ENCODE assay signal across 9 cellular contexts in the genomic region with DNA sequence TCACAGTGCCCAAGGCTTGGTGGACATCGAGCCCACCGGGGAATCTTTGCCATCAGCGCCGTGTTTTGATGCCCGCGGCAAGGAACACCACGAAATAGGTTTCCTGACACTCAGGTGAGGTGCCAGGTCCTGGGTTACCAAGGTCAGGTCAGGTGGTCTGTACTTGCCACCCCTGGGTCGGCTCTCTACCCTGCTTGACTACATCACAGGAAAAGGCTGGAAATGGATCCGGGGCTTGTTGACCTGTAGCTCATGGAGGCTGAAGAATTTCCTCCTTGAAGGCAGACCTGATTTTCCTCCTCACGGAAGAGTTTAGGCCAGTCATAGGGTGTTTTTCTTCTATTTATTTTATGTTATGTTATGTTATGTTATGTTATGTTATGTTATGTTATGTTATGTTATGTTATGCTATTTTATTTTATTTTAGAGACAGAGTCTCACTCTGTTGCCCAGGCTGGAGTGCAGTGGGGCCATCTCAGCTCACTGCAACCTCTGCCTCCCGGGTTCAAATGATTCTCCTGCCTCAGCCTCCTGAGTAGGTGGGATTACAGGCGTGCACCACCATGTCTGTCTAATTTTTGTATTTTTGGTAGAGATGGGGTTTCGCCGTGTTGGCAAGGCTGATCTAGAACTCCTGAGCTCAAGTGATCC. TPM values are rescaled to one million over a fixed set of nuclear protein-coding genes. Genes with fewer than 3 reads are reported as not detected.
DNase-seq lines count a peak whose midpoint lies in the region; ATAC-seq and TF ChIP-seq lines count a peak whose summit lies in the region.
"Not testable (repeated sequence)": the region's sequence is repeated elsewhere in the genome, so short reads cannot be mapped to it uniquely, and the experiment has no call there.
"Had no signal": no experiment of that assay in that cellular context is flagged by ENCODE, and none has a peak within 500 bp of the region (broad histone marks: within the 10 kb centered on the region; RNA-seq: fewer than 3 reads in every experiment).

No MANE protein-coding gene starts in this region.

- peaks cover 23% of the 10 kb centered on the region for H3K4me1 ChIP-seq in CD8-positive, alpha-beta T cell (ENCODE audit: insufficient read depth, low read length)
- peaks cover 15% of the 10 kb centered on the region for H3K4me1 ChIP-seq in Loucy (ENCODE audit: insufficient read depth, low read length, poor library complexity, severe bottlenecking)
- not testable (repeated sequence) for H3K4me1 ChIP-seq in endocrine pancreas (ENCODE audit: control insufficient read depth, insufficient read depth, low read length); iPS-18a (ENCODE audit: control insufficient read depth, low read depth, low read length)
- H3K4me1 ChIP-seq in subcutaneous abdominal adipose tissue (ENCODE audit: control insufficient read depth in 5 of 5, insufficient read depth in 5 of 5, low read length in 5 of 5) = peaks cover 3 to 26% (median 23%) of the 10 kb centered on the region in 5 donors

- not testable (repeated sequence) for H3K9me2 ChIP-seq in Loucy (replicated peaks; ENCODE audit: low read depth, low read length)

- not testable (repeated sequence) for H3K9me3 Mint-ChIP-seq in CD8-positive, alpha-beta T cell; activated naive CD8-positive, alpha-beta T cell treated with anti-CD3 and anti-CD28 coated beads, Interleukin-2, amount 50 U/mL, for 24 hours; nephron progenitor cell

- peak overlapping the region; percentile 50 for H3K27ac ChIP-seq in CD8-positive, alpha-beta T cell (ENCODE audit: low read depth, low read length)
- not testable (repeated sequence) for H3K27ac ChIP-seq in iPS-18a (ENCODE audit: low read length)
- peak overlapping the region; percentile 45 for H3K27ac ChIP-seq in subcutaneous abdominal adipose tissue (ENCODE audit: low read depth, low read length)

- H3K27me3 ChIP-seq in CD8-positive, alpha-beta T cell (ENCODE audit: insufficient read depth, low read length); Loucy (ENCODE audit: insufficient read depth, low read length, poor library complexity, severe bottlenecking); endocrine pancreas (ENCODE audit: control insufficient read depth, insufficient read depth, low read length); iPS-18a (ENCODE audit: control insufficient read depth, insufficient read depth, low read length); subcutaneous abdominal adipose tissue (ENCODE audit: control insufficient read depth in 5 of 5, insufficient read depth in 4 of 5, low read length in 5 of 5): not testable (repeated sequence)

- not testable (repeated sequence) for H3F3A ChIP-seq in Loucy (ENCODE audit: low read depth)

- H2AFZ ChIP-seq in Loucy (ENCODE audit: low read length) = peak overlapping the region; percentile 95

- not testable (repeated sequence) for H3K36me3 Mint-ChIP-seq in CD8-positive, alpha-beta T cell; activated naive CD8-positive, alpha-beta T cell treated with anti-CD3 and anti-CD28 coated beads, Interleukin-2, amount 50 U/mL, for 24 hours (ENCODE audit: low read depth); nephron progenitor cell (ENCODE audit: low read depth)

- not testable (repeated sequence) for DNase-seq in CD8-positive, alpha-beta T cell; activated naive CD8-positive, alpha-beta T cell treated with anti-CD3 and anti-CD28 coated beads, Interleukin-2, amount 50 U/mL, for 24 hours; nephron progenitor cell
- peak; percentile 46 for DNase-seq in SHP77 treated with DMSO at 0.1 percent for 48 hours (lab: John Stamatoyannopoulos, UW)

- ATAC-seq in CD8-positive, alpha-beta T cell; activated naive CD8-positive, alpha-beta T cell treated with anti-CD3 and anti-CD28 coated beads, Interleukin-2, amount 50 U/mL, for 24 hours: not testable (repeated sequence)

- H3K27me3 Mint-ChIP-seq in CD8-positive, alpha-beta T cell (ENCODE audit: low read depth) = not testable (repeated sequence)
- H3K27me3 Mint-ChIP-seq in activated naive CD8-positive, alpha-beta T cell treated with anti-CD3 and anti-CD28 coated beads, Interleukin-2, amount 50 U/mL, for 24 hours = peaks cover 28% of the 10 kb centered on the region
- H3K27me3 Mint-ChIP-seq in nephron progenitor cell (ENCODE audit: low read depth, poor library complexity) = peaks cover 35% of the 10 kb centered on the region

- POLR2A ChIA-PET in CD8-positive, alpha-beta T cell (lab: Charles Lee) = interaction anchor here (0.8 to 2.0 kb wide), 3 partner anchors 29 to 148 kb away, joined by 3 to 11 read pairs (median 3); a partner anchor contains a TSS

- peak overlapping the region; percentile 81 for H3K27ac Mint-ChIP-seq in CD8-positive, alpha-beta T cell
- H3K27ac Mint-ChIP-seq in activated naive CD8-positive, alpha-beta T cell treated with anti-CD3 and anti-CD28 coated beads, Interleukin-2, amount 50 U/mL, for 24 hours; nephron progenitor cell: not testable (repeated sequence)

- intact Hi-C loops in CD8-positive, alpha-beta T cell (cut with DNase I, micrococcal nuclease) = loop anchor here (1.0 to 2.0 kb wide), 4 partner anchors 10 to 64 kb away; a partner anchor contains a TSS

- H3K4me3 Mint-ChIP-seq in CD8-positive, alpha-beta T cell = peak overlapping the region; percentile 87
- peak overlapping the region; percentile 82 for H3K4me3 Mint-ChIP-seq in activated naive CD8-positive, alpha-beta T cell treated with anti-CD3 and anti-CD28 coated beads, Interleukin-2, amount 50 U/mL, for 24 hours
- peak overlapping the region; percentile 85 for H3K4me3 Mint-ChIP-seq in nephron progenitor cell

- H3K79me2 ChIP-seq in Loucy (ENCODE audit: insufficient read depth, low read length) = not testable (repeated sequence)

- H4K20me1 ChIP-seq in Loucy (ENCODE audit: insufficient read depth, low read length, poor library complexity, severe bottlenecking) = not testable (repeated sequence)

- H3K9ac ChIP-seq in Loucy (ENCODE audit: low read depth, low read length, poor library complexity, severe bottlenecking) (peak overlapping the region; percentile 51), endocrine pancreas (ENCODE audit: control insufficient read depth, insufficient read depth, low read length) (peak overlapping the region; percentile 94), iPS-18a (ENCODE audit: low read length) (peak overlapping the region; percentile 76), subcutaneous abdominal adipose tissue (ENCODE audit: low read length in 5 of 5) (peak overlapping the region in 4 of 5 donors; percentile 48 to 87 (median 74))

- H3K4me3 ChIP-seq in CD8-positive, alpha-beta T cell (ENCODE audit: low read depth, low read length) = peak overlapping the region; percentile 66
- H3K4me3 ChIP-seq in Loucy (ENCODE audit: low read length, poor library complexity, severe bottlenecking) = peak overlapping the region; percentile 77
- H3K4me3 ChIP-seq in endocrine pancreas (ENCODE audit: control insufficient read depth, insufficient read depth, low read length) = peak overlapping the region; percentile 50
- H3K4me3 ChIP-seq in iPS-18a (ENCODE audit: low read length) = peak overlapping the region; percentile 92
- peak overlapping the region; percentile 61 to 84 (median 72) for H3K4me3 ChIP-seq in subcutaneous abdominal adipose tissue (ENCODE audit: low read depth in 1 of 5, low read length in 5 of 5)

- H3K36me3 ChIP-seq in CD8-positive, alpha-beta T cell (ENCODE audit: insufficient read depth, low read length); Loucy (ENCODE audit: insufficient read depth, low read length); endocrine pancreas (ENCODE audit: control insufficient read depth, insufficient read depth, low read length); iPS-18a (ENCODE audit: control insufficient read depth, low read depth, low read length); subcutaneous abdominal adipose tissue (ENCODE audit: control insufficient read depth in 5 of 5, insufficient read depth in 5 of 5, low read length in 5 of 5): not testable (repeated sequence)

- not testable (repeated sequence) for H3K9me3 ChIP-seq in CD8-positive, alpha-beta T cell (ENCODE audit: low read length); Loucy (ENCODE audit: insufficient read depth, low read depth, low read length); endocrine pancreas (ENCODE audit: control insufficient read depth, low read length); iPS-18a (ENCODE audit: control insufficient read depth, low read depth, low read length); subcutaneous abdominal adipose tissue (ENCODE audit: control insufficient read depth in 5 of 5, low read length in 5 of 5)

- not testable (repeated sequence) for TF ChIP-seq CTCF in CD8-positive, alpha-beta T cell (IDR thresholded peaks at IDR 0.05); Loucy (conservative IDR thresholded peaks at IDR 0.05; ENCODE audit: low read length); nephron progenitor cell (IDR thresholded peaks at IDR 0.05)

- H3K4me2 ChIP-seq in Loucy (ENCODE audit: low read depth, low read length, poor library complexity, severe bottlenecking) = peak overlapping the region; percentile 95

- CTCF ChIA-PET in CD8-positive, alpha-beta T cell (lab: Charles Lee) = interaction anchor here (1.1 to 1.8 kb wide), 5 partner anchors 19 to 325 kb away, joined by 3 to 6 read pairs (median 3); a partner anchor contains a TSS

- peaks cover 24% of the 10 kb centered on the region for H3K4me1 Mint-ChIP-seq in CD8-positive, alpha-beta T cell (ENCODE audit: low read depth)
- peaks cover 20% of the 10 kb centered on the region for H3K4me1 Mint-ChIP-seq in activated naive CD8-positive, alpha-beta T cell treated with anti-CD3 and anti-CD28 coated beads, Interleukin-2, amount 50 U/mL, for 24 hours
- not testable (repeated sequence) for H3K4me1 Mint-ChIP-seq in nephron progenitor cell

RNA-seq across cellular contexts. Expression of a gene that starts 4.6 kb away (rescaled TPM):
- total RNA-seq in CD8-positive, alpha-beta T cell = under 1 TPM; 0.14 to 0.27 TPM

RNA-seq across cellular contexts. Expression of a gene that starts 10.2 kb away (rescaled TPM):
- 10 to 100 TPM; 25.9 to 26.4 TPM for total RNA-seq in CD8-positive, alpha-beta T cell

RNA-seq across cellular contexts. Expression of a gene that starts 29.7 kb away (rescaled TPM):
- total RNA-seq in CD8-positive, alpha-beta T cell = 10 to 100 TPM in 1 of 2 experiments, 1 to 10 TPM in 1; 9.2 to 11.2 TPM

RNA-seq across cellular contexts. Expression of a gene that starts 47.1 kb away (rescaled TPM):
- total RNA-seq in CD8-positive, alpha-beta T cell = not detected
- total RNA-seq: dermis microvascular lymphatic vessel endothelial cell had no signal

RNA-seq across cellular contexts. Expression of a gene that starts 58.7 kb away (rescaled TPM):
- not detected for total RNA-seq in CD8-positive, alpha-beta T cell
- total RNA-seq: dermis microvascular lymphatic vessel endothelial cell had no signal
